10 cellular contexts compared by ENCODE assay signal in the genomic region with DNA sequence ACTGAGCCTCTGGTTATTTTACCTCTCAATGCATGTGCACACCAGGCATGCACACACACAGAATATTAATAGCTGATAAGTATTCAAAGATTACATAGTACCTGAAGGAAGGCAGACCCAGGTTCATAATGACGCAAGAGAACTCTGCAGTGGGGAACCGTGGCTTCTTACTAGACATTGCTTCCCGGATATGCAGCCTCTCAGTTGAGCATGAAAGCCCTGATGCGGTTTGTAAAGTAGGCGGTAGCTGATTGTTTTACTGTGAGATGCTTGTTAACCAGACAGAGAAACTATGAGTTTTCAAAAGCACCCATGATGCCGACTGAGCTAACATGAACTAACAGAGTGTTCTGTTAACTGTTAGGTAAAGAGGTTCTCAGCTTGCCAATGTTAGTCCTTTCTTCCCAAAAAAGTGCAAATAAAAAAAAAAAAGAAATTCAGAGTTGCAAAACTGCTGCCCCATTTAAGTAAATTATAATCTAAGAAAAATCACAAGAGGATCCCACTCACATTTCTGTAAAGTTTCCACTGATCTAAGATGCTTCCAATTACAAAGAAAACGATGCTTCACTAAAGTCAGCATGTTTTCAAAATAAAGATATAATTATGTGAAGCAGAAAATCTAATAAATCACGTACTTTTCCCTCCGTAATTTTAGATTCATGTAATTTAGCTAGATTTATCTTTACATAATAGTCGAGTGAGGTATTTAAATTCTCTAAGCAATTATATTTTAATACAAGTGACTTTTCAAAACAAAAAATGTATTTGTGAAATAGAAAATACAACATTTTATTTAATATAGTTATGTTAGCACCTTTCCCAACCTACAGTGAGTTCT. TPM values are rescaled to one million over a fixed set of nuclear protein-coding genes. Genes with fewer than 3 reads are reported as not detected.
DNase-seq lines count a peak whose midpoint lies in the region; ATAC-seq, FAIRE-seq and TF ChIP-seq lines count a peak whose summit lies in the region.
"Had no signal": no experiment of that assay in that cellular context is flagged by ENCODE, and none has a peak within 500 bp of the region (broad histone marks: within the 10 kb centered on the region; RNA-seq: fewer than 3 reads in every experiment).

No MANE protein-coding gene starts in this region.

- H3K27me3 ChIP-seq in cardiac muscle cell: no peaks in the 10 kb centered on the region
- H3K27me3 ChIP-seq in thoracic aorta (replicated peaks; ENCODE audit: insufficient read depth): peaks cover 13% of the 10 kb centered on the region
- peaks cover 4 to 41% (median 6%) of the 10 kb centered on the region in 4 donors for H3K27me3 ChIP-seq in pancreas

- no peak for TF ChIP-seq CTCF in cardiac muscle cell (IDR thresholded peaks at IDR 0.05; ENCODE audit: low read depth, low read length)
- TF ChIP-seq CTCF in thoracic aorta (IDR thresholded peaks at IDR 0.05): no peak
- TF ChIP-seq CTCF in pancreas (IDR thresholded peaks at IDR 0.05): no peak

- H3K4me3 ChIP-seq in cardiac muscle cell (peak overlapping the region; percentile 61), thoracic aorta (peak overlapping the region; percentile 65), pancreas (peak overlapping the region in 1 of 4 donors; percentile 49)

- H3K36me3 ChIP-seq in cardiac muscle cell (no peaks in the 10 kb centered on the region), thoracic aorta (no peaks in the 10 kb centered on the region), pancreas (no peaks in the 10 kb centered on the region)
- H3K36me3 ChIP-seq: prostate gland had no signal

- H3K27ac ChIP-seq in cardiac muscle cell (no peak overlapping the region), thoracic aorta (no peak overlapping the region), pancreas (no peak overlapping the region)

- no peak for FAIRE-seq in pancreas (lab: Jason Lieb, UNC)
- FAIRE-seq in frontal cortex (lab: Jason Lieb, UNC): no peak
- FAIRE-seq: bronchial epithelial cell had no signal

- 28 to 31% methylated on average over 10 of the region's 10 CpGs for WGBS in pancreas, 2 donors

- intact Hi-C loops in Right ventricle myocardium inferior (cut with DNase I) (loop anchor here (5.0 kb wide), 1 partner anchor 100 kb away; no protein-coding TSS in a partner anchor), pancreas (cut with DNase I) (no loop called here)

- H3K4me1 ChIP-seq in cardiac muscle cell (ENCODE audit: low read depth): peaks cover 33% of the 10 kb centered on the region
- peaks cover 9 to 28% of the 10 kb centered on the region in 2 donors for H3K4me1 ChIP-seq in thoracic aorta (ENCODE audit: control insufficient read depth in 1 of 2, low read depth in 2 of 2)
- H3K4me1 ChIP-seq in pancreas: peaks cover 0 to 5% (median 0%) of the 10 kb centered on the region in 3 donors
- H3K4me1 ChIP-seq: prostate gland had no signal

- DNase-seq in cardiac muscle cell (ENCODE audit: low read depth in 1 of 2, low spot score in 1 of 2) (peak in 1 of 2 donors; percentile 38), Right ventricle myocardium inferior (ENCODE audit: missing footprints) (no peak), activated T-cell treated with anti-CD3 and anti-CD28 coated beads for 48 hours (ENCODE audit: low read depth) (peak; percentile 30), left kidney (ENCODE audit: low read depth, low spot score) (peak; percentile 33), thoracic aorta (ENCODE audit: low spot score) (no peak), pancreas (no peak), frontal cortex (ENCODE audit: low spot score in 2 of 2) (no peak)

- no peaks in the 10 kb centered on the region for H3K9me3 ChIP-seq in cardiac muscle cell (ENCODE audit: low read depth)
- no peaks in the 10 kb centered on the region for H3K9me3 ChIP-seq in thoracic aorta
- H3K9me3 ChIP-seq in pancreas: no peaks in the 10 kb centered on the region
- H3K9me3 ChIP-seq: prostate gland had no signal

- ATAC-seq in Right ventricle myocardium inferior (no peak), thoracic aorta (ENCODE audit: insufficient number of reproducible peaks, low FRiP score, low read depth) (no peak), pancreas (no peak), HG02870 (IDR thresholded peaks at IDR 0.05; ENCODE audit: unreplicated experiment) (no peak)

RNA-seq across cellular contexts. Expression of gene FLT1, which starts 2.2 kb away (rescaled TPM):
- total RNA-seq in cardiac muscle cell (10.1 and 14.8 TPM in 2 replicates), Right ventricle myocardium inferior (41.0 TPM), thoracic aorta (10 to 100 TPM; 12.3 to 44.6 TPM), pancreas (10 to 100 TPM in 2 of 6 donors, 1 to 10 TPM in 4; 4.4 to 12.7 (median 8.8) TPM), frontal cortex (9.8 TPM)
- polyA plus RNA-seq in cardiac muscle cell (7.5 and 7.6 TPM in 2 replicates), pancreas (1 to 10 TPM; 1.1 to 8.0 TPM)
- total RNA-seq: bronchial epithelial cell had no signal

Comparison
In these comparisons a context has a peak if more than half of its experiments do, and no peak if none do; other contexts are left out.
1. DNase-seq: peak in activated T-cell treated with anti-CD3 and anti-CD28 coated beads for 48 hours (single experiment) and left kidney (single experiment); none in Right ventricle myocardium inferior (single experiment), thoracic aorta (single experiment), pancreas (0 of 6) and frontal cortex (0 of 2).